ENCODE assay signal across 11 cellular contexts in genomic region chr1:55517036-55517435, GRCh38.
"Had no signal": no experiment of that assay in that cellular context is flagged by ENCODE, and none has a peak within 500 bp of the region (broad histone marks: within the 10 kb centered on the region; RNA-seq: fewer than 3 reads in every experiment).

No MANE protein-coding gene starts in this region.

- H3K4me2 ChIP-seq: GM23338 had no signal

- H2AFZ ChIP-seq: GM23248, GM23338 had no signal

- H3K4me1 ChIP-seq: HAP-1 had no signal

- DNase-seq: GM23248, GOT3, H7, H9, HCEC 1CT, HFFc6 had no signal

- H3K36me3 ChIP-seq: HAP-1 had no signal

- H3K4me3 ChIP-seq: GM23248, GM23338, HAP-1 had no signal

- FAIRE-seq: H1, H54 had no signal

- ATAC-seq: GM23338, HCT116 had no signal

- H3K27ac ChIP-seq: GM23248 had no signal

- H3K9ac ChIP-seq: GM23248 had no signal

- H3K9me3 ChIP-seq: HAP-1 had no signal
